ENCODE assay signal across 6 cellular contexts in genomic region chr21:15311510-15311909, GRCh38.
"Had no signal": no experiment of that assay in that cellular context is flagged by ENCODE, and none has a peak within 500 bp of the region (broad histone marks: within the 10 kb centered on the region; RNA-seq: fewer than 3 reads in every experiment).

No MANE protein-coding gene starts in this region.

- FAIRE-seq: HepG2, HTR-8/SVneo, K562 had no signal

- ATAC-seq: HepG2, K562 had no signal

- H3K27ac ChIP-seq: HL-60 had no signal

- DNase-seq: IMR-90, KBM-7 had no signal

- H3K4me3 ChIP-seq: K562 had no signal
